ENCODE assay signal across 2 cellular contexts in the genomic region with DNA sequence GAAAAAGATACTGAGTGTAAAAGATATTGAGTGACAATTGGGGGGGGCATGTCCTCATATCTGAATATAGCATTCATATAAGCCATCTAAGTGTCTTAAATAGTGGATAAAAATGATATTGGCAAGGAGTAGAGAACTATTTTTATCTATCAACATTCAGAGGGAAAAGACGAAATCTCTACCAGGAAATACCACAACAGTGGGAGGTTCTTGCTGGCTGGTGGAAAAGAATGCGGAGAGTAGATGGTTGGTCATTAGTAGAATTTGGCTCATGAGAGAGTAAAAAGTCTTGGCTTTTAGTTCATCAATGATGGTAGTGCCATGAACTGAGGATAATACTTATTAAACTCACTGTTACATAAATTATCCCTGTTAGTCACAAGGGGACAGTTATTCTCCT.
TF ChIP-seq lines count a peak whose summit lies in the region.

No MANE protein-coding gene starts in this region.

TF ChIP-seq in IMR-90, 13 proteins besides CTCF, POLR2A, EP300 and RAD21:
- TF ChIP-seq, protein P1, sequence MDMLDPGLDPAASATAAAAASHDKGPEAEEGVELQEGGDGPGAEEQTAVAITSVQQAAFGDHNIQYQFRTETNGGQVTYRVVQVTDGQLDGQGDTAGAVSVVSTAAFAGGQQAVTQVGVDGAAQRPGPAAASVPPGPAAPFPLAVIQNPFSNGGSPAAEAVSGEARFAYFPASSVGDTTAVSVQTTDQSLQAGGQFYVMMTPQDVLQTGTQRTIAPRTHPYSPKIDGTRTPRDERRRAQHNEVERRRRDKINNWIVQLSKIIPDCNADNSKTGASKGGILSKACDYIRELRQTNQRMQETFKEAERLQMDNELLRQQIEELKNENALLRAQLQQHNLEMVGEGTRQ (IDR thresholded peaks at IDR 0.05; ENCODE audit: low read depth, low read length), result no peak
- TF ChIP-seq RCOR1 (IDR thresholded peaks at IDR 0.05; ENCODE audit: insufficient replicate concordance, low read length) (no peak), CEBPB (IDR thresholded peaks at IDR 0.05; ENCODE audit: low read depth, low read length) (no peak), RFX5 (IDR thresholded peaks at IDR 0.05; ENCODE audit: low read depth, low read length) (no peak), BHLHE40 (IDR thresholded peaks at IDR 0.05; ENCODE audit: low read depth, low read length) (no peak), NFE2L2 (IDR thresholded peaks at IDR 0.05; ENCODE audit: low read depth, low read length) (no peak), MAFK (IDR thresholded peaks at IDR 0.05; ENCODE audit: low read depth, low read length) (no peak), MAZ (IDR thresholded peaks at IDR 0.05; ENCODE audit: borderline replicate concordance, low read depth, low read length) (no peak), MXI1 (IDR thresholded peaks at IDR 0.05; ENCODE audit: borderline replicate concordance, low read depth, low read length) (no peak), FOS (IDR thresholded peaks at IDR 0.05; ENCODE audit: low read depth, low read length) (no peak), SMC3 (IDR thresholded peaks at IDR 0.05; ENCODE audit: low read depth, low read length) (no peak), CHD1 (IDR thresholded peaks at IDR 0.05; ENCODE audit: low read depth, low read length) (no peak)
- TF ChIP-seq, protein P2, sequence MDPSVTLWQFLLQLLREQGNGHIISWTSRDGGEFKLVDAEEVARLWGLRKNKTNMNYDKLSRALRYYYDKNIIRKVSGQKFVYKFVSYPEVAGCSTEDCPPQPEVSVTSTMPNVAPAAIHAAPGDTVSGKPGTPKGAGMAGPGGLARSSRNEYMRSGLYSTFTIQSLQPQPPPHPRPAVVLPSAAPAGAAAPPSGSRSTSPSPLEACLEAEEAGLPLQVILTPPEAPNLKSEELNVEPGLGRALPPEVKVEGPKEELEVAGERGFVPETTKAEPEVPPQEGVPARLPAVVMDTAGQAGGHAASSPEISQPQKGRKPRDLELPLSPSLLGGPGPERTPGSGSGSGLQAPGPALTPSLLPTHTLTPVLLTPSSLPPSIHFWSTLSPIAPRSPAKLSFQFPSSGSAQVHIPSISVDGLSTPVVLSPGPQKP (IDR thresholded peaks at IDR 0.05; ENCODE audit: borderline replicate concordance, low read depth, low read length), result no peak
TF ChIP-seq in IMR-90: peak in this region for 0.

TF ChIP-seq in K562, 482 proteins besides CTCF, POLR2A, EP300 and RAD21:
- TF ChIP-seq SMARCB1 (IDR thresholded peaks at IDR 0.05; ENCODE audit: insufficient read length, low read depth) (no peak), FOXJ2 (tag; IDR thresholded peaks at IDR 0.05) (no peak), NFRKB (IDR thresholded peaks at IDR 0.05; ENCODE audit: low read depth) (no peak), SMARCA4 (IDR thresholded peaks at IDR 0.05) (no peak)
- TF ChIP-seq, protein P3, sequence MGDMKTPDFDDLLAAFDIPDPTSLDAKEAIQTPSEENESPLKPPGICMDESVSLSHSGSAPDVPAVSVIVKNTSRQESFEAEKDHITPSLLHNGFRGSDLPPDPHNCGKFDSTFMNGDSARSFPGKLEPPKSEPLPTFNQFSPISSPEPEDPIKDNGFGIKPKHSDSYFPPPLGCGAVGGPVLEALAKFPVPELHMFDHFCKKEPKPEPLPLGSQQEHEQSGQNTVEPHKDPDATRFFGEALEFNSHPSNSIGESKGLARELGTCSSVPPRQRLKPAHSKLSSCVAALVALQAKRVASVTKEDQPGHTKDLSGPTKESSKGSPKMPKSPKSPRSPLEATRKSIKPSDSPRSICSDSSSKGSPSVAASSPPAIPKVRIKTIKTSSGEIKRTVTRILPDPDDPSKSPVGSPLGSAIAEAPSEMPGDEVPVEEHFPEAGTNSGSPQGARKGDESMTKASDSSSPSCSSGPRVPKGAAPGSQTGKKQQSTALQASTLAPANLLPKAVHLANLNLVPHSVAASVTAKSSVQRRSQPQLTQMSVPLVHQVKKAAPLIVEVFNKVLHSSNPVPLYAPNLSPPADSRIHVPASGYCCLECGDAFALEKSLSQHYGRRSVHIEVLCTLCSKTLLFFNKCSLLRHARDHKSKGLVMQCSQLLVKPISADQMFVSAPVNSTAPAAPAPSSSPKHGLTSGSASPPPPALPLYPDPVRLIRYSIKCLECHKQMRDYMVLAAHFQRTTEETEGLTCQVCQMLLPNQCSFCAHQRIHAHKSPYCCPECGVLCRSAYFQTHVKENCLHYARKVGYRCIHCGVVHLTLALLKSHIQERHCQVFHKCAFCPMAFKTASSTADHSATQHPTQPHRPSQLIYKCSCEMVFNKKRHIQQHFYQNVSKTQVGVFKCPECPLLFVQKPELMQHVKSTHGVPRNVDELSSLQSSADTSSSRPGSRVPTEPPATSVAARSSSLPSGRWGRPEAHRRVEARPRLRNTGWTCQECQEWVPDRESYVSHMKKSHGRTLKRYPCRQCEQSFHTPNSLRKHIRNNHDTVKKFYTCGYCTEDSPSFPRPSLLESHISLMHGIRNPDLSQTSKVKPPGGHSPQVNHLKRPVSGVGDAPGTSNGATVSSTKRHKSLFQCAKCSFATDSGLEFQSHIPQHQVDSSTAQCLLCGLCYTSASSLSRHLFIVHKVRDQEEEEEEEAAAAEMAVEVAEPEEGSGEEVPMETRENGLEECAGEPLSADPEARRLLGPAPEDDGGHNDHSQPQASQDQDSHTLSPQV (IDR thresholded peaks at IDR 0.05), result no peak
- TF ChIP-seq, protein P4, sequence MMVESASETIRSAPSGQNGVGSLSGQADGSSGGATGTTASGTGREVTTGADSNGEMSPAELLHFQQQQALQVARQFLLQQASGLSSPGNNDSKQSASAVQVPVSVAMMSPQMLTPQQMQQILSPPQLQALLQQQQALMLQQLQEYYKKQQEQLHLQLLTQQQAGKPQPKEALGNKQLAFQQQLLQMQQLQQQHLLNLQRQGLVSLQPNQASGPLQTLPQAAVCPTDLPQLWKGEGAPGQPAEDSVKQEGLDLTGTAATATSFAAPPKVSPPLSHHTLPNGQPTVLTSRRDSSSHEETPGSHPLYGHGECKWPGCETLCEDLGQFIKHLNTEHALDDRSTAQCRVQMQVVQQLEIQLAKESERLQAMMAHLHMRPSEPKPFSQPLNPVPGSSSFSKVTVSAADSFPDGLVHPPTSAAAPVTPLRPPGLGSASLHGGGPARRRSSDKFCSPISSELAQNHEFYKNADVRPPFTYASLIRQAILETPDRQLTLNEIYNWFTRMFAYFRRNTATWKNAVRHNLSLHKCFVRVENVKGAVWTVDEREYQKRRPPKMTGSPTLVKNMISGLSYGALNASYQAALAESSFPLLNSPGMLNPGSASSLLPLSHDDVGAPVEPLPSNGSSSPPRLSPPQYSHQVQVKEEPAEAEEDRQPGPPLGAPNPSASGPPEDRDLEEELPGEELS (CRISPR knock-in tag; IDR thresholded peaks at IDR 0.05; ENCODE audit: borderline replicate concordance), result no peak
